In genomic region chr1:201756411-201756810, GRCh38 we compare ENCODE assay signal across 14 cellular contexts.
DNase-seq lines count a peak whose midpoint lies in the region; ATAC-seq, FAIRE-seq and TF ChIP-seq lines count a peak whose summit lies in the region.
"Had no signal": no experiment of that assay in that cellular context is flagged by ENCODE, and none has a peak within 500 bp of the region (broad histone marks: within the 10 kb centered on the region; RNA-seq: fewer than 3 reads in every experiment).

No MANE protein-coding gene starts in this region.

- TF ChIP-seq CTCF in RWPE2 (IDR thresholded peaks at IDR 0.05; ENCODE audit: poor library complexity, severe bottlenecking): no peak
- TF ChIP-seq CTCF in fibroblast of mammary gland (conservative IDR thresholded peaks at IDR 0.05; ENCODE audit: control insufficient read depth, insufficient read depth, low read depth, low read length): no peak

- H3K4me3 ChIP-seq in RWPE2 (ENCODE audit: severe bottlenecking) (no peak overlapping the region), fibroblast of mammary gland (ENCODE audit: control insufficient read depth, low read depth, low read length) (no peak overlapping the region), subcutaneous abdominal adipose tissue (ENCODE audit: low read depth in 1 of 5, low read length in 5 of 5) (no peak overlapping the region)
- H3K4me3 ChIP-seq: gastrocnemius medialis, SJCRH30 had no signal

- H3K9me3 ChIP-seq in RWPE2 (ENCODE audit: severe bottlenecking): no peaks in the 10 kb centered on the region
- no peaks in the 10 kb centered on the region for H3K9me3 ChIP-seq in subcutaneous abdominal adipose tissue (ENCODE audit: control insufficient read depth in 5 of 5, low read length in 5 of 5)
- H3K9me3 ChIP-seq: Caco-2, gastrocnemius medialis, SJCRH30 had no signal

- DNase-seq in H54 (ENCODE audit: insufficient read length, low spot score): no peak
- DNase-seq in RWPE2 (ENCODE audit: low spot score): no peak
- DNase-seq in fibroblast of mammary gland (ENCODE audit: low read depth): peak; percentile 66
- DNase-seq in DMS79 treated with DMSO at 0.1 percent for 48 hours (lab: John Stamatoyannopoulos, UW): no peak
- DNase-seq: activated naive CD4-positive, alpha-beta T cell treated with Interleukin-2 at 50 U/mL for 16 hours; Caco-2; gastrocnemius medialis; NCI-H1694; NCI-H82; SJCRH30; stimulated activated naive CD8-positive, alpha-beta T cell treated with anti-CD3 and anti-CD28 coated beads, Interleukin-15, Interleukin-2, amounts not matched to agents 100 U/mL and 50 U/mL, for 24 hours had no signal

- H3K9ac ChIP-seq in subcutaneous abdominal adipose tissue (ENCODE audit: low read length in 5 of 5): no peak overlapping the region

- no peaks in the 10 kb centered on the region for H3K27me3 ChIP-seq in RWPE2 (ENCODE audit: insufficient read depth, poor library complexity, severe bottlenecking)
- H3K27me3 ChIP-seq in subcutaneous abdominal adipose tissue (ENCODE audit: control insufficient read depth in 5 of 5, insufficient read depth in 4 of 5, low read length in 5 of 5): no peaks in the 10 kb centered on the region
- H3K27me3 ChIP-seq: SJCRH30 had no signal

- H3K27ac ChIP-seq in RWPE2 (ENCODE audit: poor library complexity, severe bottlenecking) (peak overlapping the region; percentile 99), subcutaneous abdominal adipose tissue (ENCODE audit: low read depth, low read length) (peak overlapping the region; percentile 78)
- H3K27ac ChIP-seq: gastrocnemius medialis, SJCRH30 had no signal

- peak; percentile 11 for FAIRE-seq in H54 (lab: Jason Lieb, UNC)

- TF ChIP-seq POLR2A in H54 (IDR thresholded peaks at IDR 0.05; ENCODE audit: low read depth, low read length): no peak

- H3K36me3 ChIP-seq in RWPE2 (ENCODE audit: low read depth): peaks cover 30% of the 10 kb centered on the region
- no peaks in the 10 kb centered on the region for H3K36me3 ChIP-seq in subcutaneous abdominal adipose tissue (ENCODE audit: control insufficient read depth in 5 of 5, insufficient read depth in 5 of 5, low read length in 5 of 5)
- H3K36me3 ChIP-seq: gastrocnemius medialis, SJCRH30 had no signal

- ATAC-seq in RWPE2 (ENCODE audit: low read depth) (peak; percentile 60), GM19463 (IDR thresholded peaks at IDR 0.05; ENCODE audit: unreplicated experiment) (no peak), GM19467 (IDR thresholded peaks at IDR 0.05; ENCODE audit: unreplicated experiment) (no peak)
- ATAC-seq: gastrocnemius medialis; stimulated activated naive CD8-positive, alpha-beta T cell treated with anti-CD3 and anti-CD28 coated beads, Interleukin-15, Interleukin-2, amounts not matched to agents 100 U/mL and 50 U/mL, for 24 hours had no signal

- peaks cover 54% of the 10 kb centered on the region for H3K4me1 ChIP-seq in RWPE2 (ENCODE audit: insufficient read depth, poor library complexity, severe bottlenecking)
- peaks cover 2 to 98% (median 88%) of the 10 kb centered on the region in 5 donors for H3K4me1 ChIP-seq in subcutaneous abdominal adipose tissue (ENCODE audit: control insufficient read depth in 5 of 5, insufficient read depth in 5 of 5, low read length in 5 of 5)
- H3K4me1 ChIP-seq: Caco-2 had no signal
